ENCODE assay signal across 8 cellular contexts in genomic region chr16:58732545-58733247, GRCh38. TPM values are rescaled to one million over a fixed set of nuclear protein-coding genes. Genes with fewer than 3 reads are reported as not detected.
DNase-seq lines count a peak whose midpoint lies in the region; ATAC-seq and TF ChIP-seq lines count a peak whose summit lies in the region.

No MANE protein-coding gene starts in this region.

- H3K9me3 ChIP-seq in PC-9 (ENCODE audit: insufficient read depth, low read depth): no peaks in the 10 kb centered on the region
- no peaks in the 10 kb centered on the region for H3K9me3 ChIP-seq in ovary

- no TSS peak for BruUV-seq in PC-9 (replicated peaks; lab: Mats Ljungman, UMichigan)

- TF ChIP-seq POLR2A in ovary (IDR thresholded peaks at IDR 0.05): no peak

- DNase-seq in activated CD4-positive, CD25-positive, alpha-beta regulatory T cell (lab: John Stamatoyannopoulos, UW): no peak
- no peak for DNase-seq in PC-9
- no peak for DNase-seq in endothelial cell (ENCODE audit: low spot score)
- DNase-seq in ovary: no peak
- no peak for DNase-seq in mucosa of gallbladder (ENCODE audit: low spot score)
- no peak for DNase-seq in UCSD-AML1 (lab: John Stamatoyannopoulos, UW; ENCODE audit: unreplicated experiment)

- POLR2A ChIA-PET in PC-9 (lab: Charles Lee; ENCODE audit: unreplicated experiment): no interaction called here

- peaks cover 48% of the 10 kb centered on the region for H4K20me1 ChIP-seq in PC-9 (ENCODE audit: insufficient read depth)

- H3K27ac ChIP-seq in PC-9 (peak overlapping the region; percentile 13; the same call in 1 of the 2 replicates), ovary (no peak overlapping the region)

- ATAC-seq in activated CD4-positive, CD25-positive, alpha-beta regulatory T cell treated with anti-CD3 and anti-CD28 coated beads, Interleukin-2, amount 50 U/mL, for 24 hours: peak; percentile 74 to 79
- peak; percentile 37 for ATAC-seq in HG02623 (IDR thresholded peaks at IDR 0.05; ENCODE audit: unreplicated experiment)

- peak overlapping the region; percentile 99; the same call in 1 of the 2 replicates for H2AFZ ChIP-seq in PC-9

- no peaks in the 10 kb centered on the region for H3K27me3 ChIP-seq in PC-9 (ENCODE audit: insufficient read depth, low read depth)
- H3K27me3 ChIP-seq in ovary: no peaks in the 10 kb centered on the region

- no peaks in the 10 kb centered on the region for H3K9me2 ChIP-seq in PC-9 (ENCODE audit: insufficient read depth)

- H3K36me3 Mint-ChIP-seq in endothelial cell (ENCODE audit: low read depth, unreplicated experiment): no peaks in the 10 kb centered on the region

- no peaks in the 10 kb centered on the region for H3F3A ChIP-seq in PC-9 (ENCODE audit: insufficient read depth, low read depth)

- H3K4me1 ChIP-seq in PC-9 (replicated peaks; ENCODE audit: insufficient read depth): peaks cover 18% of the 10 kb centered on the region
- peaks cover 1% of the 10 kb centered on the region for H3K4me1 ChIP-seq in ovary (ENCODE audit: insufficient read depth)

- H3K4me2 ChIP-seq in PC-9: peak overlapping the region; percentile 94

- TF ChIP-seq CTCF in PC-9 (conservative IDR thresholded peaks at IDR 0.05) (no peak), endothelial cell (IDR thresholded peaks at IDR 0.05; ENCODE audit: unreplicated experiment) (no peak), ovary (IDR thresholded peaks at IDR 0.05) (no peak)

- WGBS in ovary, 3 donors: 41 to 45% (median 44%) methylated on average over 9 of the region's 9 CpGs

- H3K4me3 ChIP-seq in PC-9 (peak overlapping the region; percentile 83), ovary (peak overlapping the region; percentile 82)

- H3K27ac Mint-ChIP-seq in endothelial cell (ENCODE audit: unreplicated experiment): peak overlapping the region; percentile 82

- TF ChIP-seq EP300 in ovary (IDR thresholded peaks at IDR 0.05): no peak

- intact Hi-C loops in PC-9 (cut with micrococcal nuclease; ENCODE audit: unreplicated experiment) (no loop called here), ovary (cut with DNase I) (no loop called here)

- H3K9me3 Mint-ChIP-seq in endothelial cell (ENCODE audit: unreplicated experiment): no peaks in the 10 kb centered on the region

- H3K79me2 ChIP-seq in PC-9 (ENCODE audit: low read depth): peaks cover 58% of the 10 kb centered on the region

- H3K36me3 ChIP-seq in PC-9 (ENCODE audit: low read depth): peaks cover 6% of the 10 kb centered on the region; the same call in 1 of the 2 replicates
- H3K36me3 ChIP-seq in ovary: no peaks in the 10 kb centered on the region

- peaks cover 22% of the 10 kb centered on the region for H3K4me1 Mint-ChIP-seq in endothelial cell (ENCODE audit: unreplicated experiment)

- peaks cover 5% of the 10 kb centered on the region for H3K27me3 Mint-ChIP-seq in endothelial cell (ENCODE audit: unreplicated experiment)

- CTCF ChIA-PET in PC-9 (lab: Charles Lee): no interaction called here

- peak overlapping the region; percentile 94 for H3K4me3 Mint-ChIP-seq in endothelial cell (ENCODE audit: unreplicated experiment)

RNA-seq across cellular contexts. Expression of gene GOT2, which starts 1.4 kb away (rescaled TPM):
- total RNA-seq in PC-9 (2021): 105 and 125 TPM in 2 replicates
- 105 TPM for total RNA-seq in endothelial cell (ENCODE audit: unreplicated experiment)
- 10 to 100 TPM; 23.7 to 63.9 (median 53.9) TPM for total RNA-seq in ovary
- polyA plus RNA-seq in ovary: 100 to 1,000 TPM in 1 of 2 donors, 10 to 100 TPM in 1; 31.9 to 121 TPM
- 69.7 TPM for total RNA-seq in mucosa of gallbladder

RNA-seq across cellular contexts. Expression of gene SLC38A7, which starts 48.1 kb away (rescaled TPM):
- total RNA-seq in PC-9 (2021) (17.2 and 18.6 TPM in 2 replicates), endothelial cell (ENCODE audit: unreplicated experiment) (56.7 TPM), ovary (10 to 100 TPM in 3 of 7 donors, 1 to 10 TPM in 4; 3.3 to 14.6 (median 9.7) TPM), mucosa of gallbladder (19.7 TPM)
- polyA plus RNA-seq in ovary: 10 to 100 TPM in 1 of 2 donors, 1 to 10 TPM in 1; 5.4 to 10.5 TPM
